In the genomic region with DNA sequence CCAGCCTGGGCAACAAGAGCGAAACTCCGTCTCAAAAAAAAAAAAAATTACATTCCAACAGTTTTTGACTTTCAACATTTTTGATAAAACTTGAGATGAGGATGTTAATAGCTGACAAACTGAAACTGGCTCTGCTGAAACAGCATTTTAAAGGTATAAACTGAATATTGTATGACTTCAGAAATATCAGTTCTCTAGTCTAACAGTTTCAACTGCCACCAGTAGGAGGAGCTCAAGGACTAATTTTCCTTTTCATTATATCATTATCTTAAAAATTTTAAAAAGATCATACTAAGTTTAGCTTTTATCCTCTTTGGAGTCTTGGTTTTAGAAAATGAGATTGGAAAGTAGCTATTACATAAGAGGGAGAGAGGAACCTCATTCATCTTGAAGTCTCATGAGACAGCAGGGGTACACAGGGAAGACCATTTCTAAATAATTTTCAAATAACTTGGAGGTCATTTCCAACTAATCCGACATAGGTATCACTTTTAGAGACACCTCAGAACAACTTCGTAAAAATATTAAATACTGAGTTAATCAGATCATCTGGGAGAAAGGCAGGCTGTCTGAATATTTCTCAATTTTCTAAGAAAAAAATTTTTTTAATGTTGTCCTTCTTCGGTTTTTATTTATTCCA, we compare ENCODE assay signal across 8 cellular contexts. TPM values are rescaled to one million over a fixed set of nuclear protein-coding genes. Genes with fewer than 3 reads are reported as not detected.
DNase-seq lines count a peak whose midpoint lies in the region; ATAC-seq and TF ChIP-seq lines count a peak whose summit lies in the region.

No MANE protein-coding gene starts in this region.

- peak; percentile 66 for TF ChIP-seq CTCF in cardiac muscle cell (IDR thresholded peaks at IDR 0.05; ENCODE audit: low read depth, low read length)
- peak; percentile 56 for TF ChIP-seq CTCF in LNCaP clone FGC (IDR thresholded peaks at IDR 0.05; ENCODE audit: control insufficient read depth, extremely low read depth, insufficient read depth)
- peak; percentile 93 for TF ChIP-seq CTCF in endodermal cell (conservative IDR thresholded peaks at IDR 0.05)
- TF ChIP-seq CTCF in neural progenitor cell (IDR thresholded peaks at IDR 0.05), result peak; percentile 90

- H3K36me3 Mint-ChIP-seq in T-helper 17 cell (ENCODE audit: low read depth) (no peaks in the 10 kb centered on the region), endodermal cell (ENCODE audit: low read depth) (peaks cover 23% of the 10 kb centered on the region), neural progenitor cell (peaks cover 12% of the 10 kb centered on the region)

- H3K79me2 ChIP-seq in neural progenitor cell (ENCODE audit: low read depth), result no peaks in the 10 kb centered on the region

- no peak overlapping the region for H3K4me2 ChIP-seq in neural progenitor cell

- intact Hi-C loops in cardiac septum (cut with DNase I), result loop anchor here (10.0 kb wide), 1 partner anchor 201 kb away; a partner anchor contains a TSS

- H3K4me1 Mint-ChIP-seq in T-helper 17 cell (peaks cover 5% of the 10 kb centered on the region), endodermal cell (no peaks in the 10 kb centered on the region), neural progenitor cell (no peaks in the 10 kb centered on the region)

- no peaks in the 10 kb centered on the region for H4K20me1 ChIP-seq in neural progenitor cell (ENCODE audit: low read depth)

- no peak overlapping the region for H2AFZ ChIP-seq in neural progenitor cell (replicated peaks)

- H3K4me1 ChIP-seq in cardiac muscle cell (ENCODE audit: low read depth), result no peaks in the 10 kb centered on the region
- no peaks in the 10 kb centered on the region for H3K4me1 ChIP-seq in endodermal cell (ENCODE audit: control insufficient read depth, insufficient read depth, low read length)
- no peaks in the 10 kb centered on the region for H3K4me1 ChIP-seq in neural progenitor cell

- H3K27me3 ChIP-seq in cardiac muscle cell, result no peaks in the 10 kb centered on the region
- H3K27me3 ChIP-seq in endodermal cell (ENCODE audit: control insufficient read depth, insufficient read depth, low read length, poor library complexity, severe bottlenecking), result no peaks in the 10 kb centered on the region
- no peaks in the 10 kb centered on the region for H3K27me3 ChIP-seq in neural progenitor cell

- 86 to 100% methylated on average over 3 to 4 of the region's 5 CpGs for WGBS in endodermal cell (ENCODE audit: insufficient coverage in 1 of 2, insufficient read length in 1 of 2), 2 experiments

- no peak overlapping the region for H3K27ac ChIP-seq in cardiac muscle cell
- no peak overlapping the region for H3K27ac ChIP-seq in endodermal cell (ENCODE audit: low read depth, low read length)
- H3K27ac ChIP-seq in neural progenitor cell, result no peak overlapping the region

- ATAC-seq in T-helper 17 cell (peak; percentile 55), HG02981 (IDR thresholded peaks at IDR 0.05; ENCODE audit: unreplicated experiment) (no peak)

- H3K4me3 Mint-ChIP-seq in T-helper 17 cell, result no peak overlapping the region
- H3K4me3 Mint-ChIP-seq in endodermal cell, result no peak overlapping the region
- H3K4me3 Mint-ChIP-seq in neural progenitor cell, result no peak overlapping the region

- H3K4me3 ChIP-seq in cardiac muscle cell, result no peak overlapping the region
- no peak overlapping the region for H3K4me3 ChIP-seq in LNCaP clone FGC (ENCODE audit: low read depth, low read length)
- H3K4me3 ChIP-seq in endodermal cell (ENCODE audit: low read length), result no peak overlapping the region
- H3K4me3 ChIP-seq in neural progenitor cell, result no peak overlapping the region

- DNase-seq in cardiac muscle cell (ENCODE audit: low read depth in 1 of 2, low spot score in 1 of 2) (peak; percentile 45 to 55), cardiac septum (ENCODE audit: low spot score) (no peak), LNCaP clone FGC (ENCODE audit: low read depth) (no peak), T-helper 17 cell (peak in 1 of 3 donors; percentile 34), endodermal cell (no peak), neural progenitor cell (ENCODE audit: low spot score) (peak; percentile 51), SHP77 treated with DMSO at 0.1 percent for 48 hours (lab: John Stamatoyannopoulos, UW) (no peak)

- H3K9me3 ChIP-seq in cardiac muscle cell (ENCODE audit: low read depth), result no peaks in the 10 kb centered on the region
- no peaks in the 10 kb centered on the region for H3K9me3 ChIP-seq in T-helper 17 cell (ENCODE audit: control insufficient read depth, low read length, poor library complexity, severe bottlenecking)
- no peaks in the 10 kb centered on the region for H3K9me3 ChIP-seq in endodermal cell (ENCODE audit: control insufficient read depth, low read length)
- no peaks in the 10 kb centered on the region for H3K9me3 ChIP-seq in neural progenitor cell (ENCODE audit: low read depth)

- H3K27me3 Mint-ChIP-seq in T-helper 17 cell (no peaks in the 10 kb centered on the region), endodermal cell (ENCODE audit: insufficient read depth) (no peaks in the 10 kb centered on the region), neural progenitor cell (ENCODE audit: insufficient read depth, low read depth) (no peaks in the 10 kb centered on the region)

- H3K9me3 Mint-ChIP-seq in endodermal cell, result peaks cover under 1% of the 10 kb centered on the region
- H3K9me3 Mint-ChIP-seq in neural progenitor cell, result no peaks in the 10 kb centered on the region

- H3K9ac ChIP-seq in endodermal cell (ENCODE audit: extremely low read depth, low read length, poor library complexity, severe bottlenecking) (no peak overlapping the region), neural progenitor cell (no peak overlapping the region)

- H3F3A ChIP-seq in neural progenitor cell (ENCODE audit: low read depth), result peaks cover 26% of the 10 kb centered on the region

- peak overlapping the region; percentile 85 for H3K27ac Mint-ChIP-seq in T-helper 17 cell
- no peak overlapping the region for H3K27ac Mint-ChIP-seq in endodermal cell
- no peak overlapping the region for H3K27ac Mint-ChIP-seq in neural progenitor cell

- H3K36me3 ChIP-seq in cardiac muscle cell (peaks cover 46% of the 10 kb centered on the region), endodermal cell (ENCODE audit: control insufficient read depth, insufficient read depth, low read length) (peaks cover 52% of the 10 kb centered on the region), neural progenitor cell (peaks cover 16% of the 10 kb centered on the region)

RNA-seq across cellular contexts. Expression of a gene that starts 37.6 kb away (rescaled TPM):
- total RNA-seq in cardiac muscle cell, result 12.8 and 19.8 TPM in 2 replicates
- 22.4 and 32.0 TPM in 2 replicates for polyA plus RNA-seq in cardiac muscle cell
- total RNA-seq in cardiac septum, result 6.5 TPM
- total RNA-seq in T-helper 17 cell, result 10 to 100 TPM; 19.5 to 30.9 TPM
- 100 to 1,000 TPM; 140 to 141 TPM for total RNA-seq in endodermal cell
- 90.8 TPM for polyA plus RNA-seq in endodermal cell (2013, experiment 1 of 2)
- 85.7 TPM for polyA plus RNA-seq in endodermal cell (2013, experiment 2 of 2)
- 62.0 and 74.4 TPM in 2 replicates for total RNA-seq in neural progenitor cell (ENCODE audit: low replicate concordance)

Comparison
In these comparisons a context has a peak if more than half of its experiments do, and no peak if none do; other contexts are left out.
1. DNase-seq: peak in cardiac muscle cell (2 of 2) and neural progenitor cell (single experiment); none in cardiac septum (single experiment), LNCaP clone FGC (single experiment), endodermal cell (single experiment) and SHP77 treated with DMSO at 0.1 percent for 48 hours (single experiment).
2. Peak in every context shown above with its lines, with median percentiles within 50 percentile points of each other: CTCF ChIP-seq.